8 cellular contexts compared by ENCODE assay signal in the genomic region with DNA sequence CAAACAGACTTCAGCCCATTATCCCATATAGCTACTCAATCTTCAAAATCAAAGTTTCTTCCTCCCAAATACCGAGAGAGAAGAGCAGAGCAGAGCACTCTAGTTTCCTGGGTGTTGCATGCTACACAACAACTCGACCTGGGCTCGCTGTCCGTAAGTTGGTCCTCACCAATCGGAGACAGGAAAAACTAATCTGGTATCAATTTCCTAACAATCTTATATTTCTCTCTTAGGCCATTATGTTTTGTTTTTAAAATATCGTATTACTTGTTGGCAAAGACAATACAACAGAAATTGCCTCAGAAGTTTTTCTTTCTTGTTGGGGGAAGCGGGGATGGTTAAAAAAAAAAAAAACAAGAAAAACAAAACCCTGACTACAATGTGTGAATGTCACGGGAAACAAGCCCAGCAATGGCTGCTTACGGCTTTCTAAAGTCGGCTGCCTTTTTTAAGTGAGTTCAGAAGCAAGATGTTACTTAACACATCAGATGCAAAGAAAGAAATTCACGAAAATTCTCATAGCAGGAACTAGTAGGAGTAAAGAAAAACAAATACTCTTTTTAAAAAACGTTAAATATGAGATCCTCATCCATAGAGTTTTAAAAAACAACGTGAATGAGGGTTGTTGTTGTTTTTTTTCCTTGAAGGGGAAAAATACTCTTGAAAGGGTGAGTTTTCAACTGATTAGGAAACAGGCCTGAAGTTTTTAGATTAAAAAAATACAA. TPM values are rescaled to one million over a fixed set of nuclear protein-coding genes. Genes with fewer than 3 reads are reported as not detected.
DNase-seq lines count a peak whose midpoint lies in the region; ATAC-seq, FAIRE-seq and TF ChIP-seq lines count a peak whose summit lies in the region.

No MANE protein-coding gene starts in this region.

- H3K4me1 ChIP-seq in mammary epithelial cell (ENCODE audit: insufficient read depth, low read length) = peaks cover 47% of the 10 kb centered on the region
- H3K4me1 ChIP-seq in thyroid gland = peaks cover 47 to 49% of the 10 kb centered on the region in 2 donors

- H3K9me3 ChIP-seq in mammary epithelial cell (replicated peaks; ENCODE audit: insufficient read depth, low read length) (no peaks in the 10 kb centered on the region), thyroid gland (no peaks in the 10 kb centered on the region)

- H3K4me3 Mint-ChIP-seq in activated T-cell treated with anti-CD3 and anti-CD28 coated beads, Interleukin-2, amount 50 U/mL, for 72 hours = peak overlapping the region; percentile 99 to 100

- H3K4me1 Mint-ChIP-seq in activated T-cell treated with anti-CD3 and anti-CD28 coated beads, Interleukin-2, amount 50 U/mL, for 72 hours (ENCODE audit: low read depth) = peaks cover 62% of the 10 kb centered on the region

- H4K20me1 ChIP-seq in mammary epithelial cell (ENCODE audit: insufficient read depth, low read length) = no peaks in the 10 kb centered on the region

- no peak for DNase-seq in activated T-cell treated with anti-CD3 and anti-CD28 coated beads, Interleukin-2, amount 50 U/mL, for 72 hours
- DNase-seq in activated T-cell treated with anti-CD3 and anti-CD28 coated beads, Interleukin-2, amount 50 U/mL, for 48 hours = no peak
- DNase-seq in NCI-H69 (lab: John Stamatoyannopoulos, UW) (peak; percentile 60), mammary epithelial cell (peak; percentile 52), lower leg skin (ENCODE audit: low spot score in 2 of 2) (no peak), thyroid gland (peak; percentile 30 to 36), GM12891 (ENCODE audit: insufficient read length, low spot score) (no peak)

- H3K4me2 ChIP-seq in mammary epithelial cell (ENCODE audit: insufficient read depth, low read depth, low read length) = peak overlapping the region; percentile 91

- no TSS peak for BruUV-seq in mammary epithelial cell (replicated peaks; lab: Mats Ljungman, UMichigan)

- TF ChIP-seq CTCF in mammary epithelial cell (conservative IDR thresholded peaks at IDR 0.05 in 1 of 2, IDR thresholded peaks at IDR 0.05 in 1 of 2; ENCODE audit: extremely low read depth in 1 of 2, insufficient read depth in 1 of 2, low read depth in 1 of 2, low read length in 2 of 2) (no peak), lower leg skin (IDR thresholded peaks at IDR 0.05) (no peak), thyroid gland (IDR thresholded peaks at IDR 0.05) (no peak)

- dilution Hi-C loops in mammary epithelial cell (cut with HindIII; ENCODE audit: low sequenced_read_pairs) = no loop called here

- H3K27me3 Mint-ChIP-seq in activated T-cell treated with anti-CD3 and anti-CD28 coated beads, Interleukin-2, amount 50 U/mL, for 72 hours (ENCODE audit: low read depth) = no peaks in the 10 kb centered on the region

- H3K79me2 ChIP-seq in mammary epithelial cell (ENCODE audit: insufficient read depth, low read length) = peaks cover 78% of the 10 kb centered on the region

- H3K27ac ChIP-seq in mammary epithelial cell (ENCODE audit: insufficient read depth, low read depth, low read length) (peak overlapping the region; percentile 93), thyroid gland (peak overlapping the region; percentile 90 to 95 (median 91))

- intact Hi-C loops in mammary epithelial cell (cut with micrococcal nuclease) = loop anchor here (1.0 to 5.0 kb wide), 3 partner anchors 112 to 263 kb away; no protein-coding TSS in a partner anchor
- intact Hi-C loops in lower leg skin (cut with DNase I; ENCODE audit: low total_unique reads) = no loop called here
- intact Hi-C loops in thyroid gland (cut with DNase I) = no loop called here

- H3K27ac Mint-ChIP-seq in activated T-cell treated with anti-CD3 and anti-CD28 coated beads, Interleukin-2, amount 50 U/mL, for 72 hours = peak overlapping the region; percentile 99

- H2AFZ ChIP-seq in mammary epithelial cell (ENCODE audit: low read depth, low read length) = peak overlapping the region; percentile 74

- H3K36me3 Mint-ChIP-seq in activated T-cell treated with anti-CD3 and anti-CD28 coated beads, Interleukin-2, amount 50 U/mL, for 72 hours (ENCODE audit: insufficient read depth in 2 of 2) = peaks cover 2 to 5% of the 10 kb centered on the region in 2 donors

- H3K9me3 Mint-ChIP-seq in activated T-cell treated with anti-CD3 and anti-CD28 coated beads, Interleukin-2, amount 50 U/mL, for 72 hours = no peaks in the 10 kb centered on the region

- peak overlapping the region; percentile 57 to 65 (median 61) for H3K4me3 ChIP-seq in mammary epithelial cell (replicated peaks in 1 of 3; ENCODE audit: insufficient read depth in 1 of 3, low read depth in 2 of 3, low read length in 3 of 3)
- H3K4me3 ChIP-seq in lower leg skin (ENCODE audit: low read depth, poor library complexity, severe bottlenecking) = peak overlapping the region; percentile 56
- H3K4me3 ChIP-seq in thyroid gland (replicated peaks in 1 of 3) = peak overlapping the region in 2 of 3 donors; percentile 67 to 94

- no peak for FAIRE-seq in GM12891 (lab: Jason Lieb, UNC)

- peak overlapping the region; percentile 84 for H3K9ac ChIP-seq in mammary epithelial cell (ENCODE audit: insufficient read depth, low read length)

- CTCF ChIA-PET in mammary epithelial cell (lab: Charles Lee; ENCODE audit: low non-redundant PET) = no interaction called here

- no peak for ATAC-seq in activated T-cell treated with anti-CD3 and anti-CD28 coated beads, Interleukin-2, amount 50 U/mL, for 72 hours (replicated peaks in 1 of 2)
- no peak for ATAC-seq in GM18858 (IDR thresholded peaks at IDR 0.05; ENCODE audit: unreplicated experiment)

- in situ Hi-C loops in mammary epithelial cell (cut with MboI; ENCODE audit: low sequenced_read_pairs in 2 of 2) = no loop called here

- WGBS in mammary epithelial cell (ENCODE audit: low coverage, missing lambda C conversion rate) = 1% methylated on average over 13 of the region's 13 CpGs
- WGBS in lower leg skin, 2 donors = 13 to 17% methylated on average over 13 of the region's 13 CpGs
- WGBS in thyroid gland, 2 donors = 1% methylated on average over 13 of the region's 13 CpGs

- H3K27me3 ChIP-seq in mammary epithelial cell (ENCODE audit: insufficient read depth, low read length) (no peaks in the 10 kb centered on the region), thyroid gland (no peaks in the 10 kb centered on the region)

- H3K36me3 ChIP-seq in mammary epithelial cell (ENCODE audit: insufficient read depth, low read length) (no peaks in the 10 kb centered on the region), thyroid gland (no peaks in the 10 kb centered on the region)

- TF ChIP-seq POLR2A in lower leg skin (IDR thresholded peaks at IDR 0.05) (no peak), thyroid gland (IDR thresholded peaks at IDR 0.05) (peak in 1 of 2 donors; percentile 10), GM12891 (IDR thresholded peaks at IDR 0.05; ENCODE audit: low read depth, low read length) (no peak)

TF ChIP-seq in GM12891, 5 proteins besides CTCF, POLR2A, EP300 and RAD21:
- TF ChIP-seq TAF1 (IDR thresholded peaks at IDR 0.05; ENCODE audit: low read depth, low read length) = no peak
- TF ChIP-seq POU2F2 (IDR thresholded peaks at IDR 0.05; ENCODE audit: low read depth, low read length) = no peak
- no peak for TF ChIP-seq SPI1 (IDR thresholded peaks at IDR 0.05; ENCODE audit: low read depth, low read length)

RNA-seq across cellular contexts. Expression of gene VGLL4, which starts 1.9 kb away (rescaled TPM):
- 10 to 100 TPM; 22.3 to 23.7 TPM for total RNA-seq in activated T-cell treated with anti-CD3 and anti-CD28 coated beads, Interleukin-2, amount 50 U/mL, for 72 hours
- total RNA-seq in mammary epithelial cell (10 to 100 TPM; 30.8 to 77.3 TPM), lower leg skin (100 to 1,000 TPM in 1 of 4 donors, 10 to 100 TPM in 3; 59.5 to 117 (median 80.9) TPM), thyroid gland (100 to 1,000 TPM in 3 of 4 donors, 10 to 100 TPM in 1; 96.0 to 142 (median 131) TPM)
- 31.3 TPM for polyA plus RNA-seq in mammary epithelial cell
- polyA minus RNA-seq in mammary epithelial cell = 46.0 TPM
- 28.1 TPM for polyA plus RNA-seq in GM12891 (2012; ENCODE audit: low read depth, missing spikeins)

Comparison
In these comparisons a context has a peak if more than half of its experiments do, and no peak if none do; other contexts are left out.
1. DNase-seq: peak in NCI-H69 (single experiment), mammary epithelial cell (single experiment) and thyroid gland (2 of 2); none in activated T-cell treated with anti-CD3 and anti-CD28 coated beads, Interleukin-2, amount 50 U/mL, for 72 hours (0 of 2), activated T-cell treated with anti-CD3 and anti-CD28 coated beads, Interleukin-2, amount 50 U/mL, for 48 hours (0 of 2), lower leg skin (0 of 2) and GM12891 (single experiment).
2. Peak in every context shown above with its lines, with median percentiles within 50 percentile points of each other: H3K4me3 ChIP-seq.